In genomic region chr5:133829786-133830185, GRCh38 we compare ENCODE assay signal across 19 cellular contexts.
DNase-seq lines count a peak whose midpoint lies in the region; ATAC-seq, FAIRE-seq and TF ChIP-seq lines count a peak whose summit lies in the region.
"Had no signal": no experiment of that assay in that cellular context is flagged by ENCODE, and none has a peak within 500 bp of the region (broad histone marks: within the 10 kb centered on the region; RNA-seq: fewer than 3 reads in every experiment).

No MANE protein-coding gene starts in this region.

- H3K9me3 ChIP-seq in kidney (ENCODE audit: control insufficient read depth in 1 of 2, low read length in 2 of 2), result no peaks in the 10 kb centered on the region

- no peak for ATAC-seq in Right ventricle myocardium superior (ENCODE audit: poor library complexity)
- ATAC-seq in GM21390 (IDR thresholded peaks at IDR 0.05; ENCODE audit: unreplicated experiment), result no peak
- ATAC-seq: CD8-positive, alpha-beta T cell; HCT116 had no signal

- peaks cover 17 to 29% of the 10 kb centered on the region in 2 donors for H3K4me1 ChIP-seq in kidney (ENCODE audit: control insufficient read depth in 1 of 2, insufficient read depth in 1 of 2, low read depth in 1 of 2, low read length in 2 of 2)

- peak; percentile 22 for DNase-seq in cardiac septum (ENCODE audit: low spot score)
- DNase-seq in Right ventricle myocardium superior, result no peak
- DNase-seq in GM12891 (ENCODE audit: insufficient read length, low spot score), result no peak
- DNase-seq in kidney, result peak; percentile 19
- DNase-seq in stimulated activated CD4-positive, alpha-beta T cell treated with anti-CD3 and anti-CD28 coated beads, Interleukin-15, amount 100 ng/mL, for 24 hours, result no peak
- DNase-seq in NCI-H2107 treated with DMSO at 0.1 percent for 48 hours (lab: John Stamatoyannopoulos, UW; ENCODE audit: unreplicated experiment), result no peak
- DNase-seq: ACHN; Calu3; CD8-positive, alpha-beta T cell; DMS 273 treated with DMSO at 0.1 percent for 48 hours; DMS53; DND-41; EL; GOT3; H7; KG1 had no signal

- no peaks in the 10 kb centered on the region for H3K36me3 ChIP-seq in kidney (ENCODE audit: control insufficient read depth in 1 of 2, insufficient read depth in 2 of 2, low read length in 2 of 2)

- no peak for TF ChIP-seq POLR2A in GM12891 (IDR thresholded peaks at IDR 0.05; ENCODE audit: low read depth, low read length)

- no peak overlapping the region for H3K27ac ChIP-seq in kidney (ENCODE audit: low read depth in 2 of 2, low read length in 2 of 2)

- H3K4me3 ChIP-seq in kidney (ENCODE audit: low read length in 2 of 2), result no peak overlapping the region

- H3K9ac ChIP-seq in kidney (ENCODE audit: low read length in 2 of 2), result no peak overlapping the region

- peak; percentile 43 for FAIRE-seq in GM12891 (lab: Jason Lieb, UNC)
- no peak for FAIRE-seq in kidney (lab: Jason Lieb, UNC)
- FAIRE-seq: A204.1 had no signal

- intact Hi-C loops in cardiac septum (cut with DNase I), result no loop called here
- intact Hi-C loops in Right ventricle myocardium superior (cut with DNase I), result no loop called here
- intact Hi-C loops in kidney (cut with DNase I), result no loop called here

- TF ChIP-seq CTCF in kidney (IDR thresholded peaks at IDR 0.05; ENCODE audit: borderline replicate concordance, extremely low read depth, insufficient read depth), result no peak

TF ChIP-seq in GM12891, 5 proteins besides CTCF, POLR2A, EP300 and RAD21:
- no peak for TF ChIP-seq POLR2AphosphoS5 (IDR thresholded peaks at IDR 0.05; ENCODE audit: low read depth, low read length)

Comparison
In these comparisons a context has a peak if more than half of its experiments do, and no peak if none do; other contexts are left out.
1. DNase-seq: peak in cardiac septum (single experiment) and kidney (single experiment); none in Right ventricle myocardium superior (single experiment), GM12891 (single experiment), stimulated activated CD4-positive, alpha-beta T cell treated with anti-CD3 and anti-CD28 coated beads, Interleukin-15, amount 100 ng/mL, for 24 hours (single experiment) and NCI-H2107 treated with DMSO at 0.1 percent for 48 hours (single experiment).